ENCODE assay signal across 8 cellular contexts in the genomic region with DNA sequence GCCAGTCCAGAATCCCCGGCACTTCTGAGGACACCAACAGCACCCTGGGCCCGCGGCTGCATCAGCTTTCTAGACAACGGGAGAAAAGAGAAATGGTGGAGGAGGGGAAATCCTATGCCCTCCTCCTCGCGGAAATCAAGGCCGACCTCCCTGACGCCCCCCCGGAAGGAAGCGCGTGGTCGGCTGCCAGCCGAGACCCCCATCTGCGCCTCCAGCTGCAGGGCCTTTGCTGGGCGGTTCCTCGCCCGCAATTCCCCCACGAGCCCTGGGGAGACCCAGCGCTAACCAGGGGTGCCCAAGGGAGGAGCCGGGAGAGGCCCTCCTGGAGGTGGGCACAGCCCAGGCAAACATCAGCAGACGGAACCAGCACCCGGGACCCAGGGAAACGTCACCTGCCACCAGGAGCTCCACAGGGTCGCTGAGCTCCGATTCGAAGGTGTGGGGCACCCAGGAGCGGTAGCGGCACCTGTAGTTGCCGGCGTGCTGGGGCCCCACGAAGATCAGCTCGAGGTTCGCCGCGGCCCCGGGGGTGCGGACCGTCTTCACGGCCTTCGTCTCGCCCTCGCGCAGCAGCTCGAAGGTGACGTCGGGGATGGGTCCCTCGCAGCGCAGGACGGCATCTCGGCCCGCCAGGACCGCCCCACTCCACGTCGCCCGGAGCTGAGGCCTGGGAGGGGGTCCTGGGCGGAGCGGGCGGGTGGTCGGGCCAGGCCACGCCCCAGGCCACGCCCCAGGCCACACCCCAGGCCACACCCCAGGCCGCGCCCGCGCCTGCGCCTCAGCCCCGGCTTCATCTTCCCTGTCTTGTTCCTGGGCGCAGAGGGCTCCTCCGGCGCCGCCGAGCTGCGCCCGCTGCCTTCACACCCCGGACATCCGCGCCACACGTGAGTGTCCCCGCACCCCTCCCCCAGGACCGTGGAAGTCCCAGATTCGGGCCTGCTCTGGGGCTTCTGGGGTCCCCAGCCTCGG. TPM values are rescaled to one million over a fixed set of nuclear protein-coding genes. Genes with fewer than 3 reads are reported as not detected.
DNase-seq lines count a peak whose midpoint lies in the region; ATAC-seq and TF ChIP-seq lines count a peak whose summit lies in the region.

No MANE protein-coding gene starts in this region.

- H3K4me3 ChIP-seq in heart left ventricle (peak overlapping the region; percentile 36 to 81 (median 54)), urinary bladder (ENCODE audit: low read depth, low read length) (peak overlapping the region; percentile 23)

- ATAC-seq in GM21528 (IDR thresholded peaks at IDR 0.05; ENCODE audit: low FRiP score, unreplicated experiment) (peak; percentile 86), heart left ventricle (peak; percentile 52 to 92 (median 92))

- no peak for TF ChIP-seq CTCF in heart left ventricle (IDR thresholded peaks at IDR 0.05)

- H3K4me1 ChIP-seq in heart left ventricle: peaks cover 0 to 21% (median 11%) of the 10 kb centered on the region in 12 donors
- H3K4me1 ChIP-seq in urinary bladder (ENCODE audit: insufficient read depth): no peaks in the 10 kb centered on the region

- no peaks in the 10 kb centered on the region for H3K27me3 Mint-ChIP-seq in activated naive CD8-positive, alpha-beta T cell

- peak in 1 of 2 donors; percentile 36 for TF ChIP-seq POLR2A in heart left ventricle (IDR thresholded peaks at IDR 0.05)

- H3K27ac ChIP-seq in heart left ventricle: peak overlapping the region; percentile 7 to 79 (median 58)
- H3K27ac ChIP-seq in urinary bladder (ENCODE audit: low read depth): no peak overlapping the region

- 1 to 12% (median 3%) methylated on average over 24 to 82 of the region's 82 CpGs for WGBS in heart left ventricle, 4 donors
- WGBS in urinary bladder: 1% methylated on average over 82 of the region's 82 CpGs

- intact Hi-C loops in heart left ventricle (cut with DNase I): no loop called here
- intact Hi-C loops in posterior cingulate gyrus (cut with DNase I): loop anchor here (1.0 kb wide), 1 partner anchor 15 kb away; the partner anchor contains the start of gene ZNF497

- H3K9me3 ChIP-seq in heart left ventricle: no peaks in the 10 kb centered on the region

- peaks cover 32% of the 10 kb centered on the region for H3K4me1 Mint-ChIP-seq in activated naive CD8-positive, alpha-beta T cell (ENCODE audit: low read depth)

- H3K36me3 Mint-ChIP-seq in activated naive CD8-positive, alpha-beta T cell: peaks cover 4% of the 10 kb centered on the region

- in situ Hi-C loops in KBM-7 (cut with MboI; ENCODE audit: low pct_unique_long_range_greater_than_20kb, low sequenced_read_pairs): no loop called here
- in situ Hi-C loops in SK-MEL-5 (cut with HindIII; ENCODE audit: low pct_unique_long_range_greater_than_20kb, low sequenced_read_pairs): no loop called here

- peak overlapping the region; percentile 88 for H3K27ac Mint-ChIP-seq in activated naive CD8-positive, alpha-beta T cell

- DNase-seq in DMS79 treated with DMSO at 0.1 percent for 48 hours (lab: John Stamatoyannopoulos, UW): peak; percentile 58
- peak; percentile 43 for DNase-seq in KBM-7
- peak; percentile 59 for DNase-seq in SK-MEL-5 (ENCODE audit: low read depth, low spot score)
- DNase-seq in heart left ventricle: peak; percentile 44 to 90 (median 60)
- peak; percentile 57 to 98 (median 75) for DNase-seq in posterior cingulate gyrus

- H3K9me3 Mint-ChIP-seq in activated naive CD8-positive, alpha-beta T cell (ENCODE audit: low read depth): no peaks in the 10 kb centered on the region

- peaks cover 14 to 64% (median 40%) of the 10 kb centered on the region in 9 donors for H3K27me3 ChIP-seq in heart left ventricle

- peak overlapping the region; percentile 96 for H3K4me3 Mint-ChIP-seq in activated naive CD8-positive, alpha-beta T cell

- H3K36me3 ChIP-seq in heart left ventricle (no peaks in the 10 kb centered on the region), urinary bladder (ENCODE audit: insufficient read depth) (no peaks in the 10 kb centered on the region)

RNA-seq across cellular contexts. Expression of gene A1BG, which starts 6.0 kb away (rescaled TPM):
- total RNA-seq in SK-MEL-5 (2014; rRNA removed; shearing (Covaris generic)): 18.7 and 23.4 TPM in 2 replicates
- 29.3 and 65.7 TPM in 2 replicates for polyA plus RNA-seq in SK-MEL-5 (2015; cell fraction: cytosol; rRNA removed)
- polyA plus RNA-seq in SK-MEL-5 (2015; cell fraction: nucleus; rRNA removed): 10.4 and 17.9 TPM in 2 replicates
- total RNA-seq in heart left ventricle: 1 to 10 TPM in 7 of 9 donors, under 1 TPM in 2; 0.23 to 6.6 (median 3.0) TPM
- 1 to 10 TPM; 4.4 to 4.6 TPM for polyA plus RNA-seq in heart left ventricle
- 0.69 TPM for total RNA-seq in urinary bladder
- polyA plus RNA-seq in urinary bladder: 19.3 TPM

RNA-seq across cellular contexts. Expression of gene ZNF497, which starts 15.3 kb away (rescaled TPM):
- 0.40 and 1.3 TPM in 2 replicates for total RNA-seq in SK-MEL-5 (2014; rRNA removed; shearing (Covaris generic))
- 0.25 and 0.93 TPM in 2 replicates for polyA plus RNA-seq in SK-MEL-5 (2015; cell fraction: cytosol; rRNA removed)
- polyA plus RNA-seq in SK-MEL-5 (2015; cell fraction: nucleus; rRNA removed): 0.51 and 1.2 TPM in 2 replicates
- total RNA-seq in heart left ventricle (1 to 10 TPM in 1 of 9 donors, under 1 TPM in 8; 0.18 to 1.1 (median 0.46) TPM), urinary bladder (2.1 TPM)
- polyA plus RNA-seq in heart left ventricle (under 1 TPM; 0.08 to 0.28 TPM), urinary bladder (0.73 TPM)

RNA-seq across cellular contexts. Expression of gene ZSCAN22, which starts 20.5 kb away (rescaled TPM):
- total RNA-seq in SK-MEL-5 (2014; rRNA removed; shearing (Covaris generic)): 2.9 and 3.2 TPM in 2 replicates
- 3.7 and 4.0 TPM in 2 replicates for polyA plus RNA-seq in SK-MEL-5 (2015; cell fraction: cytosol; rRNA removed)
- polyA plus RNA-seq in SK-MEL-5 (2015; cell fraction: nucleus; rRNA removed): 4.0 and 4.6 TPM in 2 replicates
- 1 to 10 TPM; 1.1 to 3.1 (median 2.0) TPM for total RNA-seq in heart left ventricle
- 1 to 10 TPM in 1 of 2 donors, under 1 TPM in 1; 0.65 to 1.5 TPM for polyA plus RNA-seq in heart left ventricle
- total RNA-seq in urinary bladder: 2.9 TPM
- 1.6 TPM for polyA plus RNA-seq in urinary bladder

RNA-seq across cellular contexts. Expression of gene ZNF837, which starts 33.6 kb away (rescaled TPM):
- total RNA-seq in SK-MEL-5 (2014; rRNA removed; shearing (Covaris generic)): 0.40 and 0.87 TPM in 2 replicates
- 0.76 and 2.1 TPM in 2 replicates for polyA plus RNA-seq in SK-MEL-5 (2015; cell fraction: cytosol; rRNA removed)
- not detected in 2 replicates for polyA plus RNA-seq in SK-MEL-5 (2015; cell fraction: nucleus; rRNA removed)
- total RNA-seq in heart left ventricle (under 1 TPM in 7 of 9 donors, not detected in 2; 0.17 to 0.75 (median 0.63) TPM), urinary bladder (1.5 TPM)
- polyA plus RNA-seq in heart left ventricle (under 1 TPM; 0.24 to 0.57 TPM), urinary bladder (1.6 TPM)

RNA-seq across cellular contexts. Expression of gene RPS5, which starts 39.8 kb away (rescaled TPM):
- 1,789 and 1,795 TPM in 2 replicates for total RNA-seq in SK-MEL-5 (2014; rRNA removed; shearing (Covaris generic))
- polyA plus RNA-seq in SK-MEL-5 (2015; cell fraction: cytosol; rRNA removed): 1,491 and 2,015 TPM in 2 replicates
- polyA plus RNA-seq in SK-MEL-5 (2015; cell fraction: nucleus; rRNA removed): 265 and 318 TPM in 2 replicates
- 100 to 1,000 TPM; 346 to 753 (median 485) TPM for total RNA-seq in heart left ventricle
- 1,000 to 10,000 TPM in 1 of 2 donors, 100 to 1,000 TPM in 1; 417 to 1,718 TPM for polyA plus RNA-seq in heart left ventricle
- 1,214 TPM for total RNA-seq in urinary bladder
- polyA plus RNA-seq in urinary bladder: 1,879 TPM
